ENCODE assay signal across 28 cellular contexts in genomic region chr5:133307275-133307674, GRCh38.
A peak's percentile ranks its signal among the peaks of the same experiment; 100 is the strongest.
DNase-seq lines count a peak whose midpoint lies in the region; ATAC-seq and TF ChIP-seq lines count a peak whose summit lies in the region.
"Had no signal": no experiment of that assay in that cellular context is flagged by ENCODE, and none has a peak within 500 bp of the region (broad histone marks: within the 10 kb centered on the region; RNA-seq: fewer than 3 reads in every experiment).

No MANE protein-coding gene starts in this region.

- no peaks in the 10 kb centered on the region for H3K79me1 ChIP-seq in neuronal stem cell (ENCODE audit: low read depth, low read length)

- ATAC-seq in GM18502 (IDR thresholded peaks at IDR 0.05; ENCODE audit: poor library complexity, unreplicated experiment) (peak; percentile 65), GM21528 (IDR thresholded peaks at IDR 0.05; ENCODE audit: low FRiP score, unreplicated experiment) (peak; percentile 60), HG03095 (IDR thresholded peaks at IDR 0.05; ENCODE audit: unreplicated experiment) (peak; percentile 73)
- ATAC-seq: activated CD4-positive, CD25-positive, alpha-beta regulatory T cell treated with anti-CD3 and anti-CD28 coated beads, Interleukin-2, amount 50 U/mL, for 24 hours; body of pancreas; gastroesophageal sphincter; HCT116; left cardiac atrium; T-helper 17 cell had no signal

- peak; percentile 52 for DNase-seq in epithelial cell of esophagus (ENCODE audit: low read depth)
- no peak for DNase-seq in neuronal stem cell (ENCODE audit: low spot score)
- DNase-seq in NCI-H187 treated with DMSO at 0.1 percent for 48 hours (lab: John Stamatoyannopoulos, UW): no peak
- DNase-seq in NCI-H2107 treated with DMSO at 0.1 percent for 48 hours (lab: John Stamatoyannopoulos, UW; ENCODE audit: unreplicated experiment): no peak
- DNase-seq in smooth muscle cell (lab: John Stamatoyannopoulos, UW; ENCODE audit: unreplicated experiment): no peak
- DNase-seq: activated CD4-positive, alpha-beta memory T cell treated with anti-CD3 and anti-CD28 coated beads, Interleukin-2, amount 10 ng/mL, durations not matched to agents 7 days and 5 days; activated CD8-positive, alpha-beta memory T cell treated with anti-CD3 and anti-CD28 coated beads, Interleukin-2, amount 50 U/mL, for 4 hours; activated naive CD4-positive, alpha-beta T cell treated with anti-CD3 and anti-CD28 coated beads, Interleukin-2, amount 50 U/mL, for 16 hours; body of pancreas; CD8-positive, alpha-beta memory T cell; cerebellar nuclear complex; dermis blood vessel endothelial cell; left cardiac atrium; NCI-H1417; NCI-H2029 treated with DMSO at 0.1 percent for 48 hours; NCI-H526 treated with DMSO at 0.1 percent for 48 hours; ovary; PC-9; SHP77; stimulated activated naive CD4-positive, alpha-beta T cell; T-helper 17 cell had no signal

- no peak overlapping the region for H2BK120ac ChIP-seq in neuronal stem cell (ENCODE audit: low read depth, low read length)

- H4K91ac ChIP-seq in neuronal stem cell (ENCODE audit: low read depth, low read length, poor library complexity): no peak overlapping the region

- H3K9me3 ChIP-seq in neuronal stem cell (replicated peaks in 1 of 2; ENCODE audit: control insufficient read depth in 2 of 2, insufficient read depth in 1 of 2, low read depth in 1 of 2, low read length in 2 of 2): no peaks in the 10 kb centered on the region
- no peaks in the 10 kb centered on the region for H3K9me3 ChIP-seq in smooth muscle cell (replicated peaks; ENCODE audit: low read depth)
- H3K9me3 ChIP-seq: body of pancreas, gastroesophageal sphincter, ovary had no signal

- TF ChIP-seq CTCF in epithelial cell of esophagus (IDR thresholded peaks at IDR 0.05; ENCODE audit: insufficient read depth, low read depth, low read length, missing control alignments) (no peak), smooth muscle cell (IDR thresholded peaks at IDR 0.05; ENCODE audit: borderline replicate concordance, insufficient read depth, poor library complexity, severe bottlenecking) (no peak)

- no peak overlapping the region for H2BK15ac ChIP-seq in neuronal stem cell (ENCODE audit: low read length)

- H2BK12ac ChIP-seq in neuronal stem cell (ENCODE audit: low read length): no peak overlapping the region

- H2BK5ac ChIP-seq in neuronal stem cell (ENCODE audit: low read length): no peak overlapping the region

- H2AFZ ChIP-seq in neuronal stem cell (ENCODE audit: low read length) (no peak overlapping the region), smooth muscle cell (ENCODE audit: low read depth) (no peak overlapping the region)
- H2AFZ ChIP-seq: PC-9 had no signal

- no peak overlapping the region for H3K4ac ChIP-seq in neuronal stem cell (ENCODE audit: low read length)

- H4K8ac ChIP-seq in neuronal stem cell (ENCODE audit: low read depth, low read length): no peak overlapping the region

- H3K9ac ChIP-seq in neuronal stem cell (ENCODE audit: low read depth, low read length, poor library complexity): no peak overlapping the region
- H3K9ac ChIP-seq in smooth muscle cell (ENCODE audit: low read depth): no peak overlapping the region

- H3K27me3 ChIP-seq in neuronal stem cell (ENCODE audit: control insufficient read depth in 3 of 3, insufficient read depth in 3 of 3, low read depth in 1 of 3, low read length in 3 of 3): peaks cover 0 to 23% (median 0%) of the 10 kb centered on the region in 3 experiments
- H3K27me3 ChIP-seq in smooth muscle cell (ENCODE audit: low read depth): peaks cover 4% of the 10 kb centered on the region
- H3K27me3 ChIP-seq: body of pancreas, ovary had no signal

- no peak overlapping the region for H2AK5ac ChIP-seq in neuronal stem cell (ENCODE audit: low read depth, low read length)

- H3K23ac ChIP-seq in neuronal stem cell (ENCODE audit: low read depth, low read length, poor library complexity): no peak overlapping the region

- no peak overlapping the region for H3K14ac ChIP-seq in neuronal stem cell (ENCODE audit: low read length)

- H3K36me3 ChIP-seq in neuronal stem cell (replicated peaks in 1 of 2; ENCODE audit: control insufficient read depth in 2 of 2, insufficient read depth in 2 of 2, low read length in 2 of 2) (no peaks in the 10 kb centered on the region), smooth muscle cell (ENCODE audit: low read depth) (no peaks in the 10 kb centered on the region)
- H3K36me3 ChIP-seq: gastroesophageal sphincter, ovary had no signal

- no peaks in the 10 kb centered on the region for H4K20me1 ChIP-seq in smooth muscle cell (ENCODE audit: low read depth)

- H3K27ac ChIP-seq in neuronal stem cell (replicated peaks; ENCODE audit: low read length) (no peak overlapping the region), smooth muscle cell (ENCODE audit: low read depth) (no peak overlapping the region)
- H3K27ac ChIP-seq: body of pancreas, gastroesophageal sphincter, ovary, PC-9, skin epidermis had no signal

- H3K18ac ChIP-seq in neuronal stem cell (ENCODE audit: low read length): no peak overlapping the region

- no peak overlapping the region for H3K4me3 ChIP-seq in epithelial cell of esophagus (ENCODE audit: low read length)
- no peak overlapping the region for H3K4me3 ChIP-seq in neuronal stem cell (ENCODE audit: low read length in 2 of 2)
- no peak overlapping the region for H3K4me3 ChIP-seq in smooth muscle cell
- H3K4me3 ChIP-seq: body of pancreas, gastroesophageal sphincter, ovary, PC-9, skin epidermis had no signal

- H3K4me2 ChIP-seq in neuronal stem cell (ENCODE audit: insufficient read depth, low read length, poor library complexity, severe bottlenecking): no peak overlapping the region
- no peak overlapping the region for H3K4me2 ChIP-seq in smooth muscle cell
- H3K4me2 ChIP-seq: PC-9 had no signal

- H3K79me2 ChIP-seq in smooth muscle cell (ENCODE audit: low read depth): no peaks in the 10 kb centered on the region

- no peaks in the 10 kb centered on the region for H3F3A ChIP-seq in smooth muscle cell (ENCODE audit: low read depth)

- H3K4me1 ChIP-seq in neuronal stem cell (ENCODE audit: control insufficient read depth in 2 of 2, insufficient read depth in 1 of 2, low read depth in 1 of 2, low read length in 2 of 2): no peaks in the 10 kb centered on the region
- H3K4me1 ChIP-seq in smooth muscle cell (ENCODE audit: low read depth): no peaks in the 10 kb centered on the region
- H3K4me1 ChIP-seq: body of pancreas, gastroesophageal sphincter had no signal

- WGBS in neuronal stem cell (ENCODE audit: extremely low coverage in 2 of 2, insufficient read length in 2 of 2, insufficient replicate concordance in 1 of 2), 2 donors: no CpG with 5 or more reads among the region's 6 CpGs
- 95% methylated on average over 6 of the region's 6 CpGs for WGBS in smooth muscle cell (ENCODE audit: low lambda C conversion rate)
